Comparison of ENCODE assay signal across 16 cellular contexts in genomic region chr2:74567862-74568261, GRCh38. TPM values are rescaled to one million over a fixed set of nuclear protein-coding genes. Genes with fewer than 3 reads are reported as not detected.
DNase-seq lines count a peak whose midpoint lies in the region; ATAC-seq and TF ChIP-seq lines count a peak whose summit lies in the region.
"Had no signal": no experiment of that assay in that cellular context is flagged by ENCODE, and none has a peak within 500 bp of the region (broad histone marks: within the 10 kb centered on the region; RNA-seq: fewer than 3 reads in every experiment).

No MANE protein-coding gene starts in this region.

- H3K27ac ChIP-seq in osteoblast (ENCODE audit: low read depth, low read length) (peak overlapping the region; percentile 98), tibial nerve (no peak overlapping the region), Peyer's patch (no peak overlapping the region)
- H3K27ac ChIP-seq: HL-60, testis had no signal

- H3K27me3 ChIP-seq in osteoblast (ENCODE audit: insufficient read depth, low read length) (no peaks in the 10 kb centered on the region), tibial nerve (no peaks in the 10 kb centered on the region), Peyer's patch (no peaks in the 10 kb centered on the region)
- H3K27me3 ChIP-seq: testis had no signal

- H4K20me1 ChIP-seq in osteoblast (ENCODE audit: insufficient read depth, low read length) = no peaks in the 10 kb centered on the region

- H3K4me3 ChIP-seq in osteoblast (ENCODE audit: insufficient read depth, low read length) (peak overlapping the region; percentile 38), tibial nerve (no peak overlapping the region), Peyer's patch (no peak overlapping the region)
- H3K4me3 ChIP-seq: testis had no signal

- peak; percentile 93 for DNase-seq in EH (ENCODE audit: low read depth)
- peak; percentile 73 for DNase-seq in NCI-H460 (ENCODE audit: extremely low read depth, low read depth)
- DNase-seq in osteoblast (ENCODE audit: insufficient read length, low spot score, missing footprints) = peak; percentile 45
- no peak for DNase-seq in stimulated activated CD4-positive, alpha-beta T cell treated with anti-CD3 and anti-CD28 coated beads, Interleukin-2, amount 100 ng/mL, for 48 hours
- no peak for DNase-seq in tibial nerve (ENCODE audit: low spot score in 2 of 2)
- DNase-seq in Peyer's patch = no peak
- DNase-seq: activated CD8-positive, alpha-beta T cell treated with anti-CD3 and anti-CD28 coated beads, Interleukin-2, amount 10 ng/mL, durations not matched to agents 7 days and 5 days; activated naive CD4-positive, alpha-beta T cell treated with anti-CD3 and anti-CD28 coated beads, Interleukin-2, amount 10 ng/mL, durations not matched to agents 7 days and 5 days; COR-L47; left colon; naive thymus-derived CD8-positive, alpha-beta T cell; RPMI8226; testis had no signal

- no peaks in the 10 kb centered on the region for H3K79me2 ChIP-seq in osteoblast (ENCODE audit: insufficient read depth, low read length)

- H3K4me1 ChIP-seq in osteoblast (ENCODE audit: insufficient read depth, low read length) (peaks cover 65% of the 10 kb centered on the region), tibial nerve (peaks cover 0 to 5% (median 0%) of the 10 kb centered on the region in 4 donors), Peyer's patch (no peaks in the 10 kb centered on the region)
- H3K4me1 ChIP-seq: testis had no signal

- no peaks in the 10 kb centered on the region for H3K9me3 Mint-ChIP-seq in dendritic cell treated with granulocyte-macrophage colony-stimulating factor and Interleukin-4, amounts not matched to agents 40 ng/mL and 50 ng/mL, for 4 days
- H3K9me3 Mint-ChIP-seq: activated naive CD4-positive, alpha-beta T cell treated with anti-CD3 and anti-CD28 coated beads, Interleukin-2, amount 10 ng/mL, durations not matched to agents 7 days and 5 days; naive thymus-derived CD8-positive, alpha-beta T cell had no signal

- peak overlapping the region; percentile 55 for H3K27ac Mint-ChIP-seq in dendritic cell treated with granulocyte-macrophage colony-stimulating factor and Interleukin-4, amounts not matched to agents 40 ng/mL and 50 ng/mL, for 4 days
- H3K27ac Mint-ChIP-seq: activated CD8-positive, alpha-beta T cell treated with anti-CD3 and anti-CD28 coated beads, Interleukin-2, amount 10 ng/mL, durations not matched to agents 7 days and 5 days; activated naive CD4-positive, alpha-beta T cell treated with anti-CD3 and anti-CD28 coated beads, Interleukin-2, amount 10 ng/mL, durations not matched to agents 7 days and 5 days; naive thymus-derived CD8-positive, alpha-beta T cell had no signal

- H3K36me3 ChIP-seq in osteoblast (ENCODE audit: insufficient read depth, low read length) (no peaks in the 10 kb centered on the region), tibial nerve (no peaks in the 10 kb centered on the region), Peyer's patch (no peaks in the 10 kb centered on the region)

- H3K36me3 Mint-ChIP-seq in dendritic cell treated with granulocyte-macrophage colony-stimulating factor and Interleukin-4, amounts not matched to agents 40 ng/mL and 50 ng/mL, for 4 days (ENCODE audit: low read depth) = no peaks in the 10 kb centered on the region
- H3K36me3 Mint-ChIP-seq: activated naive CD4-positive, alpha-beta T cell treated with anti-CD3 and anti-CD28 coated beads, Interleukin-2, amount 10 ng/mL, durations not matched to agents 7 days and 5 days; naive thymus-derived CD8-positive, alpha-beta T cell had no signal

- H3K4me3 Mint-ChIP-seq in dendritic cell treated with granulocyte-macrophage colony-stimulating factor and Interleukin-4, amounts not matched to agents 40 ng/mL and 50 ng/mL, for 4 days = no peak overlapping the region
- H3K4me3 Mint-ChIP-seq: activated CD8-positive, alpha-beta T cell treated with anti-CD3 and anti-CD28 coated beads, Interleukin-2, amount 10 ng/mL, durations not matched to agents 7 days and 5 days; activated naive CD4-positive, alpha-beta T cell treated with anti-CD3 and anti-CD28 coated beads, Interleukin-2, amount 10 ng/mL, durations not matched to agents 7 days and 5 days; naive thymus-derived CD8-positive, alpha-beta T cell had no signal

- TF ChIP-seq EP300 in tibial nerve (IDR thresholded peaks at IDR 0.05) = no peak

- H3K4me1 Mint-ChIP-seq in dendritic cell treated with granulocyte-macrophage colony-stimulating factor and Interleukin-4, amounts not matched to agents 40 ng/mL and 50 ng/mL, for 4 days (ENCODE audit: low read depth) = peaks cover 51% of the 10 kb centered on the region

- no peak overlapping the region for H2AFZ ChIP-seq in osteoblast (ENCODE audit: low read length)

- TF ChIP-seq CTCF in osteoblast (IDR thresholded peaks at IDR 0.05; ENCODE audit: extremely low read depth, low read depth, low read length) = no peak
- TF ChIP-seq CTCF in tibial nerve (IDR thresholded peaks at IDR 0.05) = no peak
- TF ChIP-seq CTCF in Peyer's patch (IDR thresholded peaks at IDR 0.05) = no peak

- H3K9me3 ChIP-seq in osteoblast (ENCODE audit: low read depth, low read length) = no peaks in the 10 kb centered on the region
- no peaks in the 10 kb centered on the region for H3K9me3 ChIP-seq in tibial nerve
- no peaks in the 10 kb centered on the region for H3K9me3 ChIP-seq in Peyer's patch
- H3K9me3 ChIP-seq: testis had no signal

- WGBS in tibial nerve, 2 donors = 63 to 66% methylated on average over 5 of the region's 5 CpGs

- no peaks in the 10 kb centered on the region for H3K27me3 Mint-ChIP-seq in dendritic cell treated with granulocyte-macrophage colony-stimulating factor and Interleukin-4, amounts not matched to agents 40 ng/mL and 50 ng/mL, for 4 days
- H3K27me3 Mint-ChIP-seq: activated naive CD4-positive, alpha-beta T cell treated with anti-CD3 and anti-CD28 coated beads, Interleukin-2, amount 10 ng/mL, durations not matched to agents 7 days and 5 days had no signal

- TF ChIP-seq POLR2A in tibial nerve (IDR thresholded peaks at IDR 0.05) (no peak), Peyer's patch (IDR thresholded peaks at IDR 0.05) (no peak)

- H3K4me2 ChIP-seq in osteoblast (ENCODE audit: insufficient read depth, low read length) = peak overlapping the region; percentile 66

- ATAC-seq in GM21737 (IDR thresholded peaks at IDR 0.05; ENCODE audit: unreplicated experiment) = no peak
- ATAC-seq: activated CD8-positive, alpha-beta T cell treated with anti-CD3 and anti-CD28 coated beads, Interleukin-2, amount 10 ng/mL, durations not matched to agents 7 days and 5 days; left colon; naive thymus-derived CD8-positive, alpha-beta T cell had no signal

- intact Hi-C loops in dendritic cell treated with granulocyte-macrophage colony-stimulating factor and Interleukin-4, amounts not matched to agents 40 ng/mL and 50 ng/mL, for 4 days (cut with micrococcal nuclease) = no loop called here

RNA-seq across cellular contexts. Expression of gene DOK1, which starts 13.3 kb away (rescaled TPM):
- total RNA-seq in NCI-H460 (2014; rRNA removed; shearing (Covaris generic)) = 19.3 and 22.1 TPM in 2 replicates
- polyA plus RNA-seq in NCI-H460 (2014; cell fraction: nucleus; rRNA removed) = 18.2 and 29.9 TPM in 2 replicates
- total RNA-seq in osteoblast (89.8 and 93.1 TPM in 2 replicates), tibial nerve (10 to 100 TPM; 22.2 to 34.2 (median 24.2) TPM), Peyer's patch (10 to 100 TPM; 14.5 to 38.0 (median 26.3) TPM)

RNA-seq across cellular contexts. Expression of gene LOXL3, which starts 14.1 kb away (rescaled TPM):
- total RNA-seq in NCI-H460 (2014; rRNA removed; shearing (Covaris generic)) = 2.9 and 3.1 TPM in 2 replicates
- 10.9 and 17.2 TPM in 2 replicates for polyA plus RNA-seq in NCI-H460 (2014; cell fraction: nucleus; rRNA removed)
- 64.8 and 97.4 TPM in 2 replicates for total RNA-seq in osteoblast
- total RNA-seq in tibial nerve = 10 to 100 TPM in 3 of 4 donors, 1 to 10 TPM in 1; 5.0 to 16.2 (median 13.5) TPM
- 1 to 10 TPM in 3 of 4 donors, under 1 TPM in 1; 0.88 to 8.0 (median 4.8) TPM for total RNA-seq in Peyer's patch

RNA-seq across cellular contexts. Expression of gene HTRA2, which starts 38.1 kb away (rescaled TPM):
- total RNA-seq in NCI-H460 (2014; rRNA removed; shearing (Covaris generic)) = 46.9 and 52.1 TPM in 2 replicates
- 63.4 and 69.9 TPM in 2 replicates for polyA plus RNA-seq in NCI-H460 (2014; cell fraction: nucleus; rRNA removed)
- 51.8 and 53.6 TPM in 2 replicates for total RNA-seq in osteoblast
- total RNA-seq in tibial nerve = 10 to 100 TPM; 37.8 to 45.3 (median 42.5) TPM
- total RNA-seq in Peyer's patch = 10 to 100 TPM; 20.6 to 25.5 (median 24.2) TPM

RNA-seq across cellular contexts. Expression of gene AUP1, which starts 38.4 kb away (rescaled TPM):
- 149 and 161 TPM in 2 replicates for total RNA-seq in NCI-H460 (2014; rRNA removed; shearing (Covaris generic))
- polyA plus RNA-seq in NCI-H460 (2014; cell fraction: nucleus; rRNA removed) = 276 and 301 TPM in 2 replicates
- total RNA-seq in osteoblast = 82.9 and 86.3 TPM in 2 replicates
- 100 to 1,000 TPM; 111 to 207 (median 135) TPM for total RNA-seq in tibial nerve
- 100 to 1,000 TPM; 183 to 233 (median 213) TPM for total RNA-seq in Peyer's patch

RNA-seq across cellular contexts. Expression of gene DQX1, which starts 41.8 kb away (rescaled TPM):
- total RNA-seq in NCI-H460 (2014; rRNA removed; shearing (Covaris generic)) = 0.12 TPM in 1 of 2 replicates, not detected in the other
- polyA plus RNA-seq in NCI-H460 (2014; cell fraction: nucleus; rRNA removed) = 0.35 and 0.38 TPM in 2 replicates
- not detected in 2 replicates for total RNA-seq in osteoblast
- 1 to 10 TPM in 1 of 4 donors, not detected in 3; 6.9 TPM for total RNA-seq in tibial nerve
- 100 to 1,000 TPM in 1 of 4 donors, 10 to 100 TPM in 3; 14.0 to 116 (median 75.3) TPM for total RNA-seq in Peyer's patch
- polyA plus RNA-seq: naive thymus-derived CD8-positive, alpha-beta T cell had no signal

Comparison
In these comparisons a context has a peak if more than half of its experiments do, and no peak if none do; other contexts are left out.
1. DNase-seq: peak in EH (single experiment), NCI-H460 (single experiment) and osteoblast (single experiment); none in stimulated activated CD4-positive, alpha-beta T cell treated with anti-CD3 and anti-CD28 coated beads, Interleukin-2, amount 100 ng/mL, for 48 hours (0 of 2), tibial nerve (0 of 2) and Peyer's patch (0 of 3).